ENCODE assay signal across 21 cellular contexts in the genomic region with DNA sequence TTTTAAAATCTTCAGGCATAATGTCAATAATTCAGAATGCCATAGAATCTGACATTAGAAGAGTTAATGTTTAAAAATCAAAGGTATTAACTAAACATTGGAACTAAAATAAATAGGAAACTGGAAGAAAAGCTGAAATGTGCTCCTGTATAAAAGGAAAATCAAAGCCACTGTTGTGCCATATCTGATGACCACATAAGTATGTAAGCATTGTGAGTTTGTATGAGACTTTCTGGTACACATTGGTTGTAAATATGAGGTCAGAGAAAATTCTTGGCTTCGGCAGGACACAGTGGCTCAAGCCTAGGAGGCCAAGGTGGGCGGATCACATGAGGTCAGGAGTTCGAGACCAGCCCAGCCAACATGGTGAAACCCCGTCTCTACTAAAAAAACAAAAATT. TPM values are rescaled to one million over a fixed set of nuclear protein-coding genes. Genes with fewer than 3 reads are reported as not detected.
DNase-seq lines count a peak whose midpoint lies in the region; ATAC-seq, FAIRE-seq and TF ChIP-seq lines count a peak whose summit lies in the region.
"Had no signal": no experiment of that assay in that cellular context is flagged by ENCODE, and none has a peak within 500 bp of the region (broad histone marks: within the 10 kb centered on the region; RNA-seq: fewer than 3 reads in every experiment).

No MANE protein-coding gene starts in this region.

- H4K20me1 ChIP-seq in HepG2 (ENCODE audit: insufficient read depth, low read length) = no peaks in the 10 kb centered on the region

- H3K4me1 ChIP-seq in breast epithelium (no peaks in the 10 kb centered on the region), HepG2 (ENCODE audit: insufficient read depth, low read length) (peaks cover 37% of the 10 kb centered on the region), stomach (peaks cover 0 to 13% (median 6%) of the 10 kb centered on the region in 4 donors)

- CTCF ChIA-PET in MCF 10A (lab: Yijun Ruan, JAX) = no interaction called here
- CTCF ChIA-PET in HepG2 (lab: Yijun Ruan, JAX; ENCODE audit: low intra/inter-chr PET ratio, low total read pairs) = no interaction called here

- H3K27me3 ChIP-seq in breast epithelium (no peaks in the 10 kb centered on the region), HepG2 (ENCODE audit: control insufficient read depth in 1 of 2, insufficient read depth in 2 of 2, low read length in 2 of 2) (no peaks in the 10 kb centered on the region; a peak in 2 of 5 replicates), stomach (no peaks in the 10 kb centered on the region)

- no peak overlapping the region for H3K9ac ChIP-seq in HepG2 (ENCODE audit: insufficient read depth, low read depth, low read length)

- TF ChIP-seq CTCF in MCF 10A (IDR thresholded peaks at IDR 0.05; ENCODE audit: unreplicated experiment) (no peak), breast epithelium (IDR thresholded peaks at IDR 0.05) (no peak), HepG2 (CRISPR knock-in tag; IDR thresholded peaks at IDR 0.05) (no peak), stomach (IDR thresholded peaks at IDR 0.05) (no peak)

- in situ Hi-C loops in HepG2 (cut with HindIII; ENCODE audit: extremely low pct_ligation_motif_present, low pct_unique_long_range_greater_than_20kb) = no loop called here

- H3K4me3 Mint-ChIP-seq in MCF 10A (ENCODE audit: unreplicated experiment) = no peak overlapping the region
- no peak overlapping the region for H3K4me3 Mint-ChIP-seq in dendritic cell treated with granulocyte-macrophage colony-stimulating factor and Interleukin-4, amounts not matched to agents 40 ng/mL and 50 ng/mL, for 4 days
- H3K4me3 Mint-ChIP-seq: B cell; CD4-positive, CD25-positive, alpha-beta regulatory T cell; H9 had no signal

- DNase-seq in MCF 10A (ENCODE audit: unreplicated experiment) (no peak), breast epithelium (ENCODE audit: low spot score in 2 of 2) (no peak), HepG2 (ENCODE audit: low spot score) (no peak), stomach (no peak), SHP77 (lab: John Stamatoyannopoulos, UW) (no peak), HUDEP-2 (lab: John Stamatoyannopoulos, UW; ENCODE audit: unreplicated experiment in 76 of 76) (no peak), DMS153 treated with DMSO at 0.1 percent for 48 hours (lab: John Stamatoyannopoulos, UW; ENCODE audit: unreplicated experiment) (no peak)
- DNase-seq: CD4-positive, CD25-positive, alpha-beta regulatory T cell; COR-L47; DMS 273 treated with DMSO at 0.1 percent for 48 hours; H9; NCI-H1092 treated with DMSO at 0.1 percent for 48 hours; NCI-H2081; NCI-H748 treated with DMSO at 0.1 percent for 48 hours; NK-92 treated with Interleukin-12 subunit alpha and Interleukin-12 subunit beta, amount 100 ng/mL, for 24 hours had no signal

- BruUV-seq in MCF 10A (replicated peaks; lab: Mats Ljungman, UMichigan) (no TSS peak), HepG2 (replicated peaks; lab: Mats Ljungman, UMichigan) (no TSS peak)

- WGBS in HepG2 (ENCODE audit: low lambda C conversion rate) = 38% methylated on average over 4 of the region's 4 CpGs
- 31 to 64% (median 47%) methylated on average over 4 of the region's 4 CpGs for WGBS in stomach, 5 donors

- intact Hi-C loops in MCF 10A (cut with micrococcal nuclease) = no loop called here
- intact Hi-C loops in breast epithelium (cut with DNase I; ENCODE audit: low total_unique reads) = no loop called here
- intact Hi-C loops in dendritic cell treated with granulocyte-macrophage colony-stimulating factor and Interleukin-4, amounts not matched to agents 40 ng/mL and 50 ng/mL, for 4 days (cut with micrococcal nuclease) = loop anchor here (5.0 kb wide), 1 partner anchor 41 kb away; no protein-coding TSS in a partner anchor
- intact Hi-C loops in HepG2 (cut with micrococcal nuclease; ENCODE audit: unreplicated experiment) = no loop called here
- intact Hi-C loops in stomach (cut with DNase I; ENCODE audit: low total_unique reads) = no loop called here

- H3K36me3 ChIP-seq in breast epithelium (no peaks in the 10 kb centered on the region), HepG2 (replicated peaks in 1 of 2; ENCODE audit: control insufficient read depth in 1 of 2, insufficient read depth in 2 of 2, low read length in 2 of 2) (no peaks in the 10 kb centered on the region), stomach (no peaks in the 10 kb centered on the region)

- H3K4me1 Mint-ChIP-seq in MCF 10A (ENCODE audit: insufficient read depth, unreplicated experiment) = peaks cover 18% of the 10 kb centered on the region
- peaks cover 27% of the 10 kb centered on the region for H3K4me1 Mint-ChIP-seq in dendritic cell treated with granulocyte-macrophage colony-stimulating factor and Interleukin-4, amounts not matched to agents 40 ng/mL and 50 ng/mL, for 4 days (ENCODE audit: low read depth)
- H3K4me1 Mint-ChIP-seq: H9 had no signal

- H3K79me2 ChIP-seq in HepG2 (ENCODE audit: insufficient read depth, low read length) = no peaks in the 10 kb centered on the region

- H3K9me3 Mint-ChIP-seq in MCF 10A (ENCODE audit: unreplicated experiment) = peaks cover 7% of the 10 kb centered on the region
- no peaks in the 10 kb centered on the region for H3K9me3 Mint-ChIP-seq in dendritic cell treated with granulocyte-macrophage colony-stimulating factor and Interleukin-4, amounts not matched to agents 40 ng/mL and 50 ng/mL, for 4 days
- H3K9me3 Mint-ChIP-seq: H9 had no signal

- no peak overlapping the region for H3K4me2 ChIP-seq in HepG2 (ENCODE audit: low read depth, low read length)

- no peak for FAIRE-seq in HepG2 (lab: Jason Lieb, UNC)
- FAIRE-seq: G401.6, HTR-8/SVneo, RCC 7860 had no signal

- no peak for ATAC-seq in HepG2

- TF ChIP-seq POLR2A in breast epithelium (IDR thresholded peaks at IDR 0.05) (no peak), HepG2 (IDR thresholded peaks at IDR 0.05; ENCODE audit: insufficient read depth in 1 of 2, low read depth in 2 of 2, low read length in 2 of 2) (no peak), stomach (IDR thresholded peaks at IDR 0.05) (no peak)

- H3K36me3 Mint-ChIP-seq in MCF 10A (ENCODE audit: insufficient read depth, unreplicated experiment) = no peaks in the 10 kb centered on the region
- no peaks in the 10 kb centered on the region for H3K36me3 Mint-ChIP-seq in dendritic cell treated with granulocyte-macrophage colony-stimulating factor and Interleukin-4, amounts not matched to agents 40 ng/mL and 50 ng/mL, for 4 days (ENCODE audit: low read depth)
- H3K36me3 Mint-ChIP-seq: CD4-positive, CD25-positive, alpha-beta regulatory T cell had no signal

- POLR2A ChIA-PET in MCF 10A (lab: Yijun Ruan, JAX) = interaction anchor here (0.6 to 0.8 kb wide), 3 partner anchors 58 to 226 kb away, joined by 3 read pairs; no protein-coding TSS in a partner anchor
- POLR2A ChIA-PET in HepG2 (lab: Yijun Ruan, JAX) = interaction anchor here (2.1 kb wide), 1 partner anchor 48 kb away, joined by 10 read pairs; a partner anchor contains a TSS

- H3K9me3 ChIP-seq in breast epithelium (no peaks in the 10 kb centered on the region), HepG2 (ENCODE audit: low read length) (no peaks in the 10 kb centered on the region), stomach (no peaks in the 10 kb centered on the region)

- H3K27ac ChIP-seq in breast epithelium (no peak overlapping the region), HepG2 (ENCODE audit: extremely low read length, insufficient read depth, low read length) (no peak overlapping the region), stomach (peak overlapping the region in 3 of 5 donors; percentile 14 to 45 (median 22))
- H3K27ac ChIP-seq: 22Rv1 had no signal

- H3K27me3 Mint-ChIP-seq in MCF 10A (ENCODE audit: insufficient read depth, unreplicated experiment) = no peaks in the 10 kb centered on the region
- H3K27me3 Mint-ChIP-seq in dendritic cell treated with granulocyte-macrophage colony-stimulating factor and Interleukin-4, amounts not matched to agents 40 ng/mL and 50 ng/mL, for 4 days = peaks cover 4% of the 10 kb centered on the region

- H3K4me3 ChIP-seq in breast epithelium (no peak overlapping the region), HepG2 (replicated peaks in 1 of 3; ENCODE audit: insufficient read depth in 1 of 3, low read depth in 2 of 3, low read length in 3 of 3) (no peak overlapping the region), stomach (no peak overlapping the region)

- TF ChIP-seq RAD21 in HepG2 (CRISPR knock-in tag; IDR thresholded peaks at IDR 0.05) = no peak

- TF ChIP-seq EP300 in HepG2 (IDR thresholded peaks at IDR 0.05; ENCODE audit: low read depth in 2 of 2, low read length in 2 of 2) = no peak
- TF ChIP-seq EP300 in HepG2 (CRISPR knock-in tag; IDR thresholded peaks at IDR 0.05; ENCODE audit: borderline replicate concordance) = no peak
- TF ChIP-seq EP300 in stomach (IDR thresholded peaks at IDR 0.05) = no peak

- H2AFZ ChIP-seq in HepG2 (ENCODE audit: low read length) = no peak overlapping the region

- peak overlapping the region; percentile 2 for H3K27ac Mint-ChIP-seq in MCF 10A (ENCODE audit: low read depth, unreplicated experiment)
- H3K27ac Mint-ChIP-seq in dendritic cell treated with granulocyte-macrophage colony-stimulating factor and Interleukin-4, amounts not matched to agents 40 ng/mL and 50 ng/mL, for 4 days = peak overlapping the region; percentile 48
- H3K27ac Mint-ChIP-seq: B cell; CD4-positive, CD25-positive, alpha-beta regulatory T cell; H9 had no signal

RNA-seq across cellular contexts. Expression of a gene that starts 48.3 kb away (rescaled TPM):
- total RNA-seq in MCF 10A (2022) = 74.2 and 78.5 TPM in 2 replicates
- total RNA-seq in breast epithelium = 10 to 100 TPM; 31.2 to 76.7 (median 50.5) TPM
- total RNA-seq in HepG2 (2016; rRNA removed; fragmentation: Illumina TruSeq; extraction: Trizol) = 38.4 and 40.3 TPM in 2 replicates
- total RNA-seq in HepG2 (2016; cell fraction: cytosol; rRNA removed; fragmentation: Illumina TruSeq; extraction: Trizol; ENCODE audit: low read depth) = 10.7 and 12.3 TPM in 2 replicates
- total RNA-seq in HepG2 (2016; cell fraction: insoluble cytoplasmic fraction; rRNA removed; fragmentation: Illumina TruSeq; extraction: Trizol) = 38.6 and 40.4 TPM in 2 replicates
- 16.8 and 20.9 TPM in 2 replicates for total RNA-seq in HepG2 (2016; cell fraction: membrane; rRNA removed; fragmentation: Illumina TruSeq; extraction: Trizol)
- total RNA-seq in HepG2 (2016; cell fraction: nucleus; rRNA removed; fragmentation: Illumina TruSeq; extraction: Trizol) = 81.6 and 85.4 TPM in 2 replicates
- 27.9 and 28.0 TPM in 2 replicates for polyA plus RNA-seq in HepG2 (2011; rRNA removed)
- polyA plus RNA-seq in HepG2 (2011; cell fraction: cytosol; rRNA removed) = 7.7 and 13.6 TPM in 2 replicates
- polyA plus RNA-seq in HepG2 (2011; cell fraction: nucleus; rRNA removed) = 30.7 and 36.2 TPM in 2 replicates
- 18.1 and 21.3 TPM in 2 replicates for polyA plus RNA-seq in HepG2 (2012)
- 1.9 and 2.2 TPM in 2 replicates for polyA plus RNA-seq in HepG2 (2016; cell fraction: cytosol; fragmentation: Illumina TruSeq; extraction: Trizol; ENCODE audit: low read depth)
- polyA plus RNA-seq in HepG2 (2016; cell fraction: insoluble cytoplasmic fraction; fragmentation: Illumina TruSeq; extraction: Trizol; ENCODE audit: low read depth) = 24.9 and 26.1 TPM in 2 replicates
- 4.1 and 5.1 TPM in 2 replicates for polyA plus RNA-seq in HepG2 (2016; cell fraction: membrane; fragmentation: Illumina TruSeq; extraction: Trizol; ENCODE audit: low read depth)
- polyA plus RNA-seq in HepG2 (2016; cell fraction: nucleus; fragmentation: Illumina TruSeq; extraction: Trizol; ENCODE audit: insufficient read depth, low read depth) = 44.4 and 44.5 TPM in 2 replicates
- 62.5 and 66.5 TPM in 2 replicates for polyA minus RNA-seq in HepG2 (2011; rRNA and poly(A)+ RNA removed; ENCODE audit: low replicate concordance)
- polyA minus RNA-seq in HepG2 (2011; cell fraction: cytosol; rRNA and poly(A)+ RNA removed) = 30.2 and 41.5 TPM in 2 replicates
- 252 and 263 TPM in 2 replicates for polyA minus RNA-seq in HepG2 (2011; cell fraction: nucleus; rRNA and poly(A)+ RNA removed)
- 100 to 1,000 TPM in 1 of 5 donors, 10 to 100 TPM in 4; 12.3 to 200 (median 41.2) TPM for total RNA-seq in stomach
- 10 to 100 TPM; 10.7 to 15.0 (median 12.5) TPM for polyA plus RNA-seq in stomach

Comparison
In these comparisons a context has a peak if more than half of its experiments do, and no peak if none do; other contexts are left out.
1. H3K27ac ChIP-seq: peak in stomach (3 of 5); none in breast epithelium (0 of 2) and HepG2 (single experiment).